Comparison of ENCODE assay signal across 1 cellular context in genomic region chr10:126080303-126080825, GRCh38.
TF ChIP-seq lines count a peak whose summit lies in the region.

No MANE protein-coding gene starts in this region.

TF ChIP-seq in H1, 55 proteins besides CTCF, POLR2A, EP300 and RAD21:
- TF ChIP-seq YY1 (IDR thresholded peaks at IDR 0.05; ENCODE audit: low read depth, low read length) = no peak
- no peak for TF ChIP-seq PHF8 (conservative IDR thresholded peaks at IDR 0.05; ENCODE audit: low read depth, low read length)
